Comparison of ENCODE assay signal across 25 cellular contexts in the genomic region with DNA sequence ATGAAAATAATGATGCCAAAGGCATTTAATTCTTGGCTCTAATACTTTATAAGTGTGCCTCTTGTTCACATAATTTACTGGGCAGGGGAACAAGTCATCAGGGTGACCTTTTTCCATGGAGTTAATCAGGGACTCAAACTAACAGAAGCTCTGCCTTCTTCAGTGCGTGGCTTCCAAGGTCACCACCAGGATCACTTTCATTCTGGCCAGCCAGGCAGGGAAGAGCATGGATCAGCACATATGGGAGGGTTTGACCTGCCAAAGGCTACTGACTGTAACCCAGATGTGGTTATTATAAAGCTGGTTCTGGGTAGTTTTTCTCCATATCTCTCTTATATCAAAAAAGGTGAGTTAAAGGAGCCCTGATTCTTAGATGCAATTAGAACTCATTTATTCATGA.
"Had no signal": no experiment of that assay in that cellular context is flagged by ENCODE, and none has a peak within 500 bp of the region (broad histone marks: within the 10 kb centered on the region; RNA-seq: fewer than 3 reads in every experiment).

No MANE protein-coding gene starts in this region.

- H3K27ac Mint-ChIP-seq: activated B cell treated with CpG ODN at 0.5 μM for 24 hours; activated CD4-positive, alpha-beta memory T cell treated with anti-CD3 and anti-CD28 coated beads for 36 hours; activated CD4-positive, alpha-beta T cell treated with anti-CD3 and anti-CD28 coated beads, Interleukin-2, amount 10 ng/mL, durations not matched to agents 7 days and 5 days; activated naive CD4-positive, alpha-beta T cell treated with anti-CD3 and anti-CD28 coated beads, Interleukin-2, amount 10 ng/mL, durations not matched to agents 7 days and 5 days; activated naive CD8-positive, alpha-beta T cell treated with anti-CD3 and anti-CD28 coated beads, Interleukin-2, amount 10 ng/mL, durations not matched to agents 7 days and 5 days; activated T-helper 2 cell treated with anti-CD3 and anti-CD28 coated beads, Interferon-gamma antibody, Interleukin-2, Interleukin-4, amounts not matched to agents 10 μg/mL and 5 μg/mL and 100 μg/mL, durations not matched to agents 14 hours and 24 hours and 36 hours; T-helper 1 cell treated with Interleukin-12 subunit alpha and Interleukin-12 subunit beta and Interleukin-4 antibody, amounts not matched to agents 30 μg/mL and 1 μg/mL, for 36 hours had no signal

- H3K36me3 Mint-ChIP-seq: activated CD4-positive, alpha-beta memory T cell treated with anti-CD3 and anti-CD28 coated beads for 36 hours; activated naive CD4-positive, alpha-beta T cell treated with anti-CD3 and anti-CD28 coated beads, Interleukin-2, amount 10 ng/mL, durations not matched to agents 7 days and 5 days; activated naive CD8-positive, alpha-beta T cell treated with anti-CD3 and anti-CD28 coated beads, Interleukin-2, amount 10 ng/mL, durations not matched to agents 7 days and 5 days had no signal

- H3K36me3 ChIP-seq: ascending aorta, SJSA1 had no signal

- H3K27me3 ChIP-seq: ascending aorta, body of pancreas had no signal

- H3K27ac ChIP-seq: ascending aorta, body of pancreas, SJSA1 had no signal

- H3K4me3 ChIP-seq: ascending aorta, body of pancreas, SJSA1 had no signal

- H3K9me3 Mint-ChIP-seq: activated B cell treated with CpG ODN at 0.5 μM for 24 hours; activated CD4-positive, alpha-beta memory T cell treated with anti-CD3 and anti-CD28 coated beads for 36 hours; activated CD4-positive, alpha-beta T cell treated with anti-CD3 and anti-CD28 coated beads, Interleukin-2, amount 10 ng/mL, durations not matched to agents 7 days and 5 days; activated naive CD4-positive, alpha-beta T cell treated with anti-CD3 and anti-CD28 coated beads, Interleukin-2, amount 10 ng/mL, durations not matched to agents 7 days and 5 days; activated naive CD8-positive, alpha-beta T cell treated with anti-CD3 and anti-CD28 coated beads, Interleukin-2, amount 10 ng/mL, durations not matched to agents 7 days and 5 days; activated T-helper 2 cell treated with anti-CD3 and anti-CD28 coated beads, Interferon-gamma antibody, Interleukin-2, Interleukin-4, amounts not matched to agents 10 μg/mL and 5 μg/mL and 100 μg/mL, durations not matched to agents 14 hours and 24 hours and 36 hours; T-helper 1 cell treated with Interleukin-12 subunit alpha and Interleukin-12 subunit beta and Interleukin-4 antibody, amounts not matched to agents 30 μg/mL and 1 μg/mL, for 36 hours had no signal

- H3K4me3 Mint-ChIP-seq: activated B cell treated with CpG ODN at 0.5 μM for 24 hours; activated CD4-positive, alpha-beta memory T cell treated with anti-CD3 and anti-CD28 coated beads for 36 hours; activated CD4-positive, alpha-beta T cell treated with anti-CD3 and anti-CD28 coated beads, Interleukin-2, amount 10 ng/mL, durations not matched to agents 7 days and 5 days; activated naive CD4-positive, alpha-beta T cell treated with anti-CD3 and anti-CD28 coated beads, Interleukin-2, amount 10 ng/mL, durations not matched to agents 7 days and 5 days; activated naive CD8-positive, alpha-beta T cell treated with anti-CD3 and anti-CD28 coated beads, Interleukin-2, amount 10 ng/mL, durations not matched to agents 7 days and 5 days; T-helper 1 cell treated with Interleukin-12 subunit alpha and Interleukin-12 subunit beta and Interleukin-4 antibody, amounts not matched to agents 30 μg/mL and 1 μg/mL, for 36 hours had no signal

- H3K4me1 ChIP-seq: ascending aorta had no signal

- H3K9me3 ChIP-seq: ascending aorta, body of pancreas, SJSA1 had no signal

- H3K4me1 Mint-ChIP-seq: activated naive CD8-positive, alpha-beta T cell treated with anti-CD3 and anti-CD28 coated beads, Interleukin-2, amount 10 ng/mL, durations not matched to agents 7 days and 5 days had no signal

- ATAC-seq: body of pancreas, SK-N-SH treated with all-trans-retinoic acid at 6 μM for 48 hours had no signal

- DNase-seq: activated B cell treated with CpG ODN at 0.5 μM for 24 hours; activated CD4-positive, alpha-beta memory T cell treated with anti-CD3 and anti-CD28 coated beads for 36 hours; activated CD4-positive, alpha-beta T cell treated with anti-CD3 and anti-CD28 coated beads, Interleukin-2, amount 10 ng/mL, durations not matched to agents 7 days and 5 days; activated gamma-delta T cell treated with Interleukin-2 at 50 U/mL for 16 hours; activated naive CD4-positive, alpha-beta T cell treated with anti-CD3 and anti-CD28 coated beads, Interleukin-2, amount 10 ng/mL, durations not matched to agents 7 days and 5 days; activated naive CD8-positive, alpha-beta T cell treated with anti-CD3 and anti-CD28 coated beads, Interleukin-2, amount 10 ng/mL, durations not matched to agents 7 days and 5 days; activated T-cell treated with anti-CD3 and anti-CD28 coated beads for 4 hours; activated T-cell treated with anti-CD3 and anti-CD28 coated beads, Interleukin-2, amount 50 U/mL, for 48 hours; amniotic stem cell; body of pancreas; central memory CD4-positive, alpha-beta T cell; MM.1S; NCI-H1105; NCI-H1436 treated with DMSO at 0.1 percent for 48 hours; NCI-H187 treated with DMSO at 0.1 percent for 48 hours; NCI-H2081 treated with DMSO at 0.1 percent for 48 hours; NCI-H446 treated with DMSO at 0.1 percent for 48 hours; NCI-H82; SHP77; SW 1271 had no signal
